In the genomic region with DNA sequence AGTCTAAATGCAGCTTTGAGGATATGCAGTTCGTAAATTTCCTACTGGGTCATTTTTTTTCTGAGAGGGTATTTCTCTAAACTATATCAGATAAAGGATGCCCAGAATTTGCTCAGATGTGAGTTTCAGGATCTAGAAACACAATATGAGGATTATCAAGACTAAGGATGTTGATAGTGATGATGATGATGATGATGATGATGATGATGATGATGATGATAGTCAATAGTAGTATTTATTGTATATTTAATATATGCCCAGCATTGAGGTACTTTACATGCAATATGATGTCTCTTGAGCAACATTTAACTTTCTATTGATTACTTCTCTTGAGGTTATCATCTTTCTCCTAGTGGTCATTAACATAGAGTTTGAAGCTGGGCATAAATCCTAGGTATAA, we compare ENCODE assay signal across 8 cellular contexts.
"Had no signal": no experiment of that assay in that cellular context is flagged by ENCODE, and none has a peak within 500 bp of the region (broad histone marks: within the 10 kb centered on the region; RNA-seq: fewer than 3 reads in every experiment).

No MANE protein-coding gene starts in this region.

- FAIRE-seq: G401.6, GM12878, GM12891, GM12892, GM18507, GM19239 had no signal

- ATAC-seq: GM12878 had no signal

- DNase-seq: GDM1, GF-D8 had no signal

- H3K4me3 ChIP-seq: GM12878 had no signal
